Comparison of ENCODE assay signal across 9 cellular contexts in the genomic region with DNA sequence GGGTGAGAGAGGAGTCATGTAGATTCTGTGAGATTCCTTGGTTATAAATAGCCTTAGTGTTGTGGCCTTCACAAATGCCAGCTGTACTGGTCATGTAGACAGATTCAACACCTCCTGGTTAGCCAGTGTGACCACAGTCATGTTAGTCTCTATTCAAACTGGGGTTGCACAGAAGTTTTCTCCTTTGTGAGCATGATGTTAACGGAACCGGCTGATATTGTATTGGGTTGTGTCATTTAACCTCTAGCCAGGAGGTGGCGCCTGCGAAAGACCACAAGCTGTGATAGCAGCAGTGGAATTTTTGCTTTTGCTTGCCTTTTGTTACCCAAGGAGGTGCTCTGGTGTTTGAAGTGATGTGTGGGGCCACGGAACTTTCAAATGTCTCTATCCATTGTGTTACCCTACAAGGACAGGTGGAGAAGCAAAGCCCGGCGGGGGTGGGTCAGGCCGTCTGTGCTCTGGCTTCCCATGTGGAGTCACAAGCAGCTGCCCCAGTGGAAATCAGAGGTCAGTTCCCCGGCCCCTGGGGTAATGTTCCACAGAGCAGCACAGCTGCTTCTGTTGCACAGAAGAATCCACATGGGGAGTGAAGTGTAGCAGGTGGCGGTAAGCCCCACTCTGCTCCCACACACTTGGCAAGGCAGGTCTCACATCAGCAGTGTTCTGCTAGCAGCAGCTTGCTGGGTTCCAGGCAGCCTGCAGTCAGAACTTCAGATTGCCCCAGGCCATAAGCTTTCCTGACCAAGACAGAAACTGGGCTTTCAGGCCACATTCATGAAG.
DNase-seq lines count a peak whose midpoint lies in the region; TF ChIP-seq lines count a peak whose summit lies in the region.
"Had no signal": no experiment of that assay in that cellular context is flagged by ENCODE, and none has a peak within 500 bp of the region (broad histone marks: within the 10 kb centered on the region; RNA-seq: fewer than 3 reads in every experiment).

No MANE protein-coding gene starts in this region.

- H3K27ac ChIP-seq in PC-9 = no peak overlapping the region
- peak overlapping the region; percentile 13 for H3K27ac ChIP-seq in endodermal cell (ENCODE audit: low read depth, low read length)
- H3K27ac ChIP-seq in mesenchymal stem cell (ENCODE audit: low read length, poor library complexity, severe bottlenecking) = no peak overlapping the region

- H4K91ac ChIP-seq in mesenchymal stem cell (ENCODE audit: low read length) = no peak overlapping the region

- peaks cover 9% of the 10 kb centered on the region for H3K9me3 Mint-ChIP-seq in endodermal cell

- TF ChIP-seq CTCF in PC-9 (conservative IDR thresholded peaks at IDR 0.05) (peak; percentile 43; the same call in 1 of the 2 replicates), endodermal cell (conservative IDR thresholded peaks at IDR 0.05) (peak; percentile 88)

- H2BK12ac ChIP-seq in mesenchymal stem cell (ENCODE audit: low read length in 2 of 2) = no peak overlapping the region

- no peaks in the 10 kb centered on the region for H3K4me1 ChIP-seq in PC-9 (replicated peaks; ENCODE audit: insufficient read depth)
- H3K4me1 ChIP-seq in endodermal cell (ENCODE audit: control insufficient read depth, insufficient read depth, low read length) = no peaks in the 10 kb centered on the region
- peaks cover 8% of the 10 kb centered on the region for H3K4me1 ChIP-seq in mesenchymal stem cell (ENCODE audit: control insufficient read depth, insufficient read depth, low read depth, low read length)

- no peaks in the 10 kb centered on the region for H3K9me2 ChIP-seq in PC-9 (ENCODE audit: insufficient read depth)

- H3K18ac ChIP-seq in mesenchymal stem cell (ENCODE audit: low read depth in 1 of 2, low read length in 2 of 2) = no peak overlapping the region

- BruUV-seq in PC-9 (replicated peaks; lab: Mats Ljungman, UMichigan) = no TSS peak

- H2AK5ac ChIP-seq in mesenchymal stem cell (ENCODE audit: low read length, severe bottlenecking) = no peak overlapping the region

- H3K27ac Mint-ChIP-seq in endodermal cell = peak overlapping the region; percentile 84
- H3K27ac Mint-ChIP-seq: activated naive CD8-positive, alpha-beta T cell had no signal

- 54 to 64% methylated on average over 6 to 10 of the region's 10 CpGs for WGBS in endodermal cell (ENCODE audit: insufficient coverage in 1 of 2, insufficient read length in 1 of 2), 2 experiments
- 36% methylated on average over 9 of the region's 10 CpGs for WGBS in mesenchymal stem cell

- H3K36me3 Mint-ChIP-seq in endodermal cell (ENCODE audit: low read depth) = peaks cover 2% of the 10 kb centered on the region
- H3K36me3 Mint-ChIP-seq: activated naive CD8-positive, alpha-beta T cell had no signal

- H2AFZ ChIP-seq in PC-9 = no peak overlapping the region
- H2AFZ ChIP-seq in mesenchymal stem cell (ENCODE audit: low read depth, low read length) = no peak overlapping the region

- no peaks in the 10 kb centered on the region for H3K9me3 ChIP-seq in PC-9 (ENCODE audit: insufficient read depth, low read depth)
- H3K9me3 ChIP-seq in endodermal cell (ENCODE audit: control insufficient read depth, low read length) = peaks cover 8% of the 10 kb centered on the region
- H3K9me3 ChIP-seq in mesenchymal stem cell (ENCODE audit: control insufficient read depth, low read length) = no peaks in the 10 kb centered on the region

- H3K27me3 Mint-ChIP-seq in endodermal cell (ENCODE audit: insufficient read depth) = no peaks in the 10 kb centered on the region

- DNase-seq in activated CD8-positive, alpha-beta memory T cell treated with anti-CD3 and anti-CD28 coated beads, Interleukin-2, amount 50 U/mL, for 4 hours = peak; percentile 16
- DNase-seq in activated CD8-positive, alpha-beta memory T cell treated with anti-CD3 and anti-CD28 coated beads, Interleukin-2, amount 50 U/mL, for 48 hours = no peak
- DNase-seq in PC-9 (peak in 1 of 2 experiments; percentile 7), endodermal cell (peak; percentile 89), mesenchymal stem cell (peak; percentile 64), ureter (ENCODE audit: low spot score) (peak; percentile 53), HPDE6-E6E7 (ENCODE audit: extremely low spot score) (no peak), NCI-H510A (lab: John Stamatoyannopoulos, UW) (no peak)

- no peaks in the 10 kb centered on the region for H3K36me3 ChIP-seq in PC-9 (ENCODE audit: low read depth)
- H3K36me3 ChIP-seq in endodermal cell (ENCODE audit: control insufficient read depth, insufficient read depth, low read length) = no peaks in the 10 kb centered on the region
- no peaks in the 10 kb centered on the region for H3K36me3 ChIP-seq in mesenchymal stem cell (ENCODE audit: control insufficient read depth in 1 of 2, insufficient read depth in 2 of 2, low read depth in 1 of 2, low read length in 2 of 2)

- H3K79me1 ChIP-seq in mesenchymal stem cell (replicated peaks; ENCODE audit: low read length, poor library complexity, severe bottlenecking) = no peaks in the 10 kb centered on the region

- POLR2A ChIA-PET in PC-9 (lab: Charles Lee; ENCODE audit: unreplicated experiment) = interaction anchor here (0.6 kb wide), 1 partner anchor 11 kb away, joined by 4 read pairs; no protein-coding TSS in a partner anchor

- H3K4me3 Mint-ChIP-seq in endodermal cell = no peak overlapping the region
- H3K4me3 Mint-ChIP-seq: activated naive CD8-positive, alpha-beta T cell had no signal

- H3K27me3 ChIP-seq in PC-9 (ENCODE audit: insufficient read depth, low read depth) (no peaks in the 10 kb centered on the region), endodermal cell (ENCODE audit: control insufficient read depth, insufficient read depth, low read length, poor library complexity, severe bottlenecking) (no peaks in the 10 kb centered on the region), mesenchymal stem cell (ENCODE audit: control insufficient read depth in 1 of 2, insufficient read depth in 1 of 2, low read length in 2 of 2) (no peaks in the 10 kb centered on the region)

- no peaks in the 10 kb centered on the region for H4K20me1 ChIP-seq in PC-9 (ENCODE audit: insufficient read depth)

- no peaks in the 10 kb centered on the region for H3F3A ChIP-seq in PC-9 (ENCODE audit: insufficient read depth, low read depth)

- H3K14ac ChIP-seq in mesenchymal stem cell (ENCODE audit: low read length in 2 of 2) = no peak overlapping the region

- no peaks in the 10 kb centered on the region for H3K79me2 ChIP-seq in PC-9 (ENCODE audit: low read depth)

- no peak overlapping the region for H3K9ac ChIP-seq in endodermal cell (ENCODE audit: extremely low read depth, low read length, poor library complexity, severe bottlenecking)
- H3K9ac ChIP-seq in mesenchymal stem cell (ENCODE audit: low read length) = no peak overlapping the region

- H3K23ac ChIP-seq in mesenchymal stem cell (ENCODE audit: low read length in 2 of 2) = no peak overlapping the region

- H3K4me3 ChIP-seq in PC-9 (no peak overlapping the region), endodermal cell (ENCODE audit: low read length) (no peak overlapping the region), mesenchymal stem cell (ENCODE audit: insufficient read depth in 1 of 2, low read depth in 1 of 2, low read length in 2 of 2) (no peak overlapping the region)

- no peak overlapping the region for H2BK15ac ChIP-seq in mesenchymal stem cell (ENCODE audit: low read depth, poor library complexity, severe bottlenecking)

- H3K4me2 ChIP-seq in PC-9 = no peak overlapping the region
- no peak overlapping the region for H3K4me2 ChIP-seq in mesenchymal stem cell (ENCODE audit: low read length, poor library complexity, severe bottlenecking)

- no peak overlapping the region for H4K8ac ChIP-seq in mesenchymal stem cell (ENCODE audit: low read length)

- intact Hi-C loops in PC-9 (cut with micrococcal nuclease; ENCODE audit: unreplicated experiment) = no loop called here

- CTCF ChIA-PET in PC-9 (lab: Charles Lee) = no interaction called here

- H3K4me1 Mint-ChIP-seq in endodermal cell = peaks cover 21% of the 10 kb centered on the region

- H2BK120ac ChIP-seq in mesenchymal stem cell (ENCODE audit: low read depth, low read length) = no peak overlapping the region

- no peak overlapping the region for H2BK5ac ChIP-seq in mesenchymal stem cell (ENCODE audit: low read depth, low read length, poor library complexity, severe bottlenecking)

- no peak overlapping the region for H3K4ac ChIP-seq in mesenchymal stem cell (ENCODE audit: low read depth in 1 of 2, low read length in 2 of 2)

Comparison
In these comparisons a context has a peak if more than half of its experiments do, and no peak if none do; other contexts are left out.
1. DNase-seq: peak in activated CD8-positive, alpha-beta memory T cell treated with anti-CD3 and anti-CD28 coated beads, Interleukin-2, amount 50 U/mL, for 4 hours (single experiment), endodermal cell (single experiment), mesenchymal stem cell (single experiment) and ureter (single experiment); none in activated CD8-positive, alpha-beta memory T cell treated with anti-CD3 and anti-CD28 coated beads, Interleukin-2, amount 50 U/mL, for 48 hours (single experiment), HPDE6-E6E7 (single experiment) and NCI-H510A (single experiment).